In genomic region chr20:42259389-42259788, GRCh38 we compare ENCODE assay signal across 18 cellular contexts.
DNase-seq lines count a peak whose midpoint lies in the region; TF ChIP-seq lines count a peak whose summit lies in the region.
"Had no signal": no experiment of that assay in that cellular context is flagged by ENCODE, and none has a peak within 500 bp of the region (broad histone marks: within the 10 kb centered on the region; RNA-seq: fewer than 3 reads in every experiment).

No MANE protein-coding gene starts in this region.

- DNase-seq in NCI-H82 (lab: John Stamatoyannopoulos, UW) (peak; percentile 23), NCI-H82 treated with DMSO at 0.1 percent for 48 hours (lab: John Stamatoyannopoulos, UW; ENCODE audit: unreplicated experiment) (no peak), WERI-Rb-1 (no peak), stomach (no peak), NCI-H69 (lab: John Stamatoyannopoulos, UW) (no peak), NCI-H2107 (lab: John Stamatoyannopoulos, UW) (no peak)
- DNase-seq: AML-193; Caco-2; Calu3; CD4-positive, alpha-beta T cell; CD8-positive, alpha-beta T cell; DMS79 treated with DMSO at 0.1 percent for 48 hours; GF-D8 had no signal

- H3K4me1 ChIP-seq in stomach: no peaks in the 10 kb centered on the region
- H3K4me1 ChIP-seq: A549; BLaER1 treated with 17β-estradiol and CSF1 and Interleukin-3, amounts not matched to agents 10 nM and 100 nM; Caco-2 had no signal

- H2AFZ ChIP-seq in neural cell (ENCODE audit: low read depth, low read length): no peak overlapping the region

- no peaks in the 10 kb centered on the region for H3K27me3 ChIP-seq in WERI-Rb-1 (ENCODE audit: insufficient read depth, low read depth, severe bottlenecking)
- H3K27me3 ChIP-seq in neural cell (ENCODE audit: insufficient read depth, low read depth, low read length): no peaks in the 10 kb centered on the region
- H3K27me3 ChIP-seq in stomach: no peaks in the 10 kb centered on the region
- H3K27me3 ChIP-seq: BLaER1 treated with 17β-estradiol and CSF1 and Interleukin-3, amounts not matched to agents 10 nM and 100 nM had no signal

- peak overlapping the region; percentile 19 for H3K9ac ChIP-seq in neural cell (ENCODE audit: low read length)
- H3K9ac ChIP-seq: BLaER1 treated with 17β-estradiol and CSF1 and Interleukin-3, amounts not matched to agents 10 nM and 100 nM had no signal

- no peak overlapping the region for H3K4me2 ChIP-seq in neural cell (ENCODE audit: low read length)
- H3K4me2 ChIP-seq: A549; BLaER1 treated with 17β-estradiol and CSF1 and Interleukin-3, amounts not matched to agents 10 nM and 100 nM had no signal

- peak overlapping the region; percentile 86 for H3K27ac ChIP-seq in WERI-Rb-1
- peak overlapping the region; percentile 85 for H3K27ac ChIP-seq in neural cell (ENCODE audit: low read length)
- H3K27ac ChIP-seq in stomach: no peak overlapping the region
- H3K27ac ChIP-seq: 22Rv1; A549; BLaER1 treated with 17β-estradiol and CSF1 and Interleukin-3, amounts not matched to agents 10 nM and 100 nM; C4-2B had no signal

- TF ChIP-seq POLR2A in stomach (IDR thresholded peaks at IDR 0.05): no peak

- H3K9me2 ChIP-seq in neural cell (ENCODE audit: insufficient read depth, low read length): no peaks in the 10 kb centered on the region

- H3K4me3 ChIP-seq in WERI-Rb-1 (ENCODE audit: low read depth, low read length) (no peak overlapping the region), neural cell (ENCODE audit: low read length) (peak overlapping the region; percentile 1), stomach (no peak overlapping the region)
- H3K4me3 ChIP-seq: A549; BLaER1 treated with 17β-estradiol and CSF1 and Interleukin-3, amounts not matched to agents 10 nM and 100 nM had no signal

- H3K36me3 ChIP-seq in WERI-Rb-1 (no peaks in the 10 kb centered on the region), neural cell (ENCODE audit: insufficient read depth, low read length) (no peaks in the 10 kb centered on the region), stomach (no peaks in the 10 kb centered on the region)
- H3K36me3 ChIP-seq: BLaER1 treated with 17β-estradiol and CSF1 and Interleukin-3, amounts not matched to agents 10 nM and 100 nM had no signal

- WGBS in stomach, 5 donors: 85 to 93% (median 87%) methylated on average over 4 of the region's 4 CpGs

- intact Hi-C loops in stomach (cut with DNase I; ENCODE audit: low total_unique reads): no loop called here

- peaks cover 2% of the 10 kb centered on the region for H3F3A ChIP-seq in neural cell (ENCODE audit: insufficient read depth, low read length, poor library complexity, severe bottlenecking)

- no peaks in the 10 kb centered on the region for H3K79me2 ChIP-seq in neural cell (replicated peaks; ENCODE audit: insufficient read depth, low read length)

- TF ChIP-seq EP300 in neural cell (conservative IDR thresholded peaks at IDR 0.05; ENCODE audit: poor library complexity, severe bottlenecking) (no peak), stomach (IDR thresholded peaks at IDR 0.05) (no peak)

- TF ChIP-seq CTCF in WERI-Rb-1 (IDR thresholded peaks at IDR 0.05; ENCODE audit: low read depth, low read length): no peak
- TF ChIP-seq CTCF in neural cell (IDR thresholded peaks at IDR 0.05; ENCODE audit: poor library complexity, severe bottlenecking): no peak
- no peak for TF ChIP-seq CTCF in stomach (IDR thresholded peaks at IDR 0.05)

- no peak for TF ChIP-seq RAD21 in neural cell (conservative IDR thresholded peaks at IDR 0.05)

- H4K20me1 ChIP-seq in neural cell (ENCODE audit: insufficient read depth): no peaks in the 10 kb centered on the region
- H4K20me1 ChIP-seq: BLaER1 treated with 17β-estradiol and CSF1 and Interleukin-3, amounts not matched to agents 10 nM and 100 nM had no signal

- H3K9me3 ChIP-seq in WERI-Rb-1 (ENCODE audit: severe bottlenecking): no peaks in the 10 kb centered on the region
- no peaks in the 10 kb centered on the region for H3K9me3 ChIP-seq in neural cell (ENCODE audit: low read length)
- H3K9me3 ChIP-seq in stomach: no peaks in the 10 kb centered on the region
- H3K9me3 ChIP-seq: A549; BLaER1 treated with 17β-estradiol and CSF1 and Interleukin-3, amounts not matched to agents 10 nM and 100 nM; Caco-2 had no signal

TF ChIP-seq in neural cell, 6 proteins besides CTCF, POLR2A, EP300 and RAD21:
- no peak for TF ChIP-seq TAF1 (IDR thresholded peaks at IDR 0.05; ENCODE audit: low read depth)
- no peak for TF ChIP-seq EZH2 (IDR thresholded peaks at IDR 0.05; ENCODE audit: borderline replicate concordance, insufficient read depth, low read length, poor library complexity, severe bottlenecking)
- no peak for TF ChIP-seq SMC3 (conservative IDR thresholded peaks at IDR 0.05; ENCODE audit: poor library complexity)
- no peak for TF ChIP-seq MXI1 (conservative IDR thresholded peaks at IDR 0.05; ENCODE audit: poor library complexity, severe bottlenecking)
- TF ChIP-seq REST (IDR thresholded peaks at IDR 0.05; ENCODE audit: borderline replicate concordance): no peak
- TF ChIP-seq POLR2AphosphoS5 (IDR thresholded peaks at IDR 0.05): no peak
TF ChIP-seq in neural cell: peak in this region for 0.

Comparison
In these comparisons a context has a peak if more than half of its experiments do, and no peak if none do; other contexts are left out.
1. H3K27ac ChIP-seq: peak in WERI-Rb-1 (single experiment) and neural cell (single experiment); none in stomach (0 of 5).